Comparison of ENCODE assay signal across 26 cellular contexts in genomic region chr4:7788193-7788592, GRCh38.
"Had no signal": no experiment of that assay in that cellular context is flagged by ENCODE, and none has a peak within 500 bp of the region (broad histone marks: within the 10 kb centered on the region; RNA-seq: fewer than 3 reads in every experiment).

No MANE protein-coding gene starts in this region.

- DNase-seq: activated B cell treated with CpG ODN at 0.5 μM for 24 hours; activated CD4-positive, alpha-beta T cell treated with anti-CD3 and anti-CD28 coated beads for 36 hours; activated CD4-positive, alpha-beta T cell treated with anti-CD3 and anti-CD28 coated beads, Interleukin-2, amount 50 U/mL, for 48 hours; activated CD8-positive, alpha-beta memory T cell treated with anti-CD3 and anti-CD28 coated beads, Interleukin-2, amount 50 U/mL, for 48 hours; activated naive CD4-positive, alpha-beta T cell treated with anti-CD3 and anti-CD28 coated beads, Interleukin-2, amount 10 ng/mL, durations not matched to agents 7 days and 5 days; activated T-cell treated with anti-CD3 and anti-CD28 coated beads, Interleukin-2, amount 50 U/mL, for 4 hours; anterior cingulate cortex; body of pancreas; effector CD4-positive, alpha-beta T cell; erythroblast; foreskin keratinocyte; immature natural killer cell; mammary epithelial cell; midbrain; nucleus accumbens; stimulated activated CD4-positive, alpha-beta T cell treated with anti-CD3 and anti-CD28 coated beads, Interleukin-4, amount 100 ng/mL, for 24 hours; stimulated activated naive CD4-positive, alpha-beta T cell treated with Interleukin-2 at 50 U/mL for 16 hours; T-helper 9 cell had no signal

- H3K27ac ChIP-seq: body of pancreas, cardiac muscle cell, foreskin keratinocyte, hepatocyte, parathyroid adenoma had no signal

- H3K9me3 ChIP-seq: body of pancreas, thoracic aorta had no signal

- H3K27me3 ChIP-seq: body of pancreas, cardiac muscle cell, foreskin keratinocyte, hepatocyte had no signal

- H3K9me3 Mint-ChIP-seq: activated B cell treated with CpG ODN at 0.5 μM for 24 hours; activated naive CD4-positive, alpha-beta T cell treated with anti-CD3 and anti-CD28 coated beads, Interleukin-2, amount 10 ng/mL, durations not matched to agents 7 days and 5 days; activated T-cell treated with anti-CD3 and anti-CD28 coated beads, Interleukin-2, amount 50 U/mL, for 4 hours; dendritic cell treated with granulocyte-macrophage colony-stimulating factor and Interleukin-4, amounts not matched to agents 40 ng/mL and 50 ng/mL, for 4 days; immature natural killer cell; nephron had no signal

- H3K4me3 Mint-ChIP-seq: activated B cell treated with CpG ODN at 0.5 μM for 24 hours; activated CD4-positive, alpha-beta T cell treated with anti-CD3 and anti-CD28 coated beads for 36 hours; activated naive CD4-positive, alpha-beta T cell treated with anti-CD3 and anti-CD28 coated beads, Interleukin-2, amount 10 ng/mL, durations not matched to agents 7 days and 5 days; activated T-cell treated with anti-CD3 and anti-CD28 coated beads, Interleukin-2, amount 50 U/mL, for 4 hours; dendritic cell treated with granulocyte-macrophage colony-stimulating factor and Interleukin-4, amounts not matched to agents 40 ng/mL and 50 ng/mL, for 4 days; immature natural killer cell; nephron had no signal

- H3K27me3 Mint-ChIP-seq: activated CD4-positive, alpha-beta T cell treated with anti-CD3 and anti-CD28 coated beads for 36 hours; activated naive CD4-positive, alpha-beta T cell treated with anti-CD3 and anti-CD28 coated beads, Interleukin-2, amount 10 ng/mL, durations not matched to agents 7 days and 5 days had no signal

- H3K4me1 ChIP-seq: body of pancreas, foreskin keratinocyte, parathyroid adenoma had no signal

- ATAC-seq: activated CD4-positive, alpha-beta T cell treated with anti-CD3 and anti-CD28 coated beads for 36 hours; activated T-cell treated with anti-CD3 and anti-CD28 coated beads, Interleukin-2, amount 50 U/mL, for 4 hours; body of pancreas; foreskin keratinocyte; left lobe of liver had no signal

- H3K4me3 ChIP-seq: body of pancreas, cardiac muscle cell, hepatocyte, smooth muscle cell, thoracic aorta had no signal

- H3K27ac Mint-ChIP-seq: activated B cell treated with CpG ODN at 0.5 μM for 24 hours; activated CD4-positive, alpha-beta T cell treated with anti-CD3 and anti-CD28 coated beads for 36 hours; activated naive CD4-positive, alpha-beta T cell treated with anti-CD3 and anti-CD28 coated beads, Interleukin-2, amount 10 ng/mL, durations not matched to agents 7 days and 5 days; dendritic cell treated with granulocyte-macrophage colony-stimulating factor and Interleukin-4, amounts not matched to agents 40 ng/mL and 50 ng/mL, for 4 days; immature natural killer cell; nephron had no signal

- H3K36me3 ChIP-seq: thoracic aorta had no signal
